Comparison of ENCODE assay signal across 32 cellular contexts in genomic region chr11:30725645-30726195, GRCh38.
"Had no signal": no experiment of that assay in that cellular context is flagged by ENCODE, and none has a peak within 500 bp of the region (broad histone marks: within the 10 kb centered on the region; RNA-seq: fewer than 3 reads in every experiment).

No MANE protein-coding gene starts in this region.

- H3K9me3 ChIP-seq: ascending aorta, breast epithelium, colonic mucosa, gastrocnemius medialis, heart left ventricle had no signal

- H3K27ac ChIP-seq: ascending aorta, breast epithelium, cardiac muscle cell, colonic mucosa, dorsolateral prefrontal cortex, gastrocnemius medialis, heart left ventricle had no signal

- H3K27me3 ChIP-seq: ascending aorta, breast epithelium, cardiac muscle cell, colonic mucosa, gastrocnemius medialis, heart left ventricle had no signal

- ATAC-seq: activated CD4-positive, alpha-beta T cell treated with anti-CD3 and anti-CD28 coated beads for 36 hours; activated CD8-positive, alpha-beta memory T cell treated with anti-CD3 and anti-CD28 coated beads, Interleukin-2, amount 10 ng/mL, durations not matched to agents 7 days and 5 days; activated CD8-positive, alpha-beta T cell treated with anti-CD3 and anti-CD28 coated beads, Interleukin-2, amount 10 ng/mL, durations not matched to agents 7 days and 5 days; activated naive CD4-positive, alpha-beta T cell treated with anti-CD3 and anti-CD28 coated beads, Interleukin-2, amount 50 U/mL, for 72 hours; esophagus mucosa; gastrocnemius medialis; heart left ventricle had no signal

- H3K4me3 ChIP-seq: ascending aorta, breast epithelium, cardiac muscle cell, colonic mucosa, dorsolateral prefrontal cortex, gastrocnemius medialis, heart left ventricle had no signal

- H3K4me1 Mint-ChIP-seq: activated CD4-positive, alpha-beta T cell treated with anti-CD3 and anti-CD28 coated beads for 36 hours; activated CD4-positive, alpha-beta T cell treated with anti-CD3 and anti-CD28 coated beads, Interleukin-2, amount 10 ng/mL, durations not matched to agents 24 days and 14 days; activated CD8-positive, alpha-beta memory T cell treated with anti-CD3 and anti-CD28 coated beads, Interleukin-2, amount 10 ng/mL, durations not matched to agents 7 days and 5 days; activated naive CD4-positive, alpha-beta T cell treated with anti-CD3 and anti-CD28 coated beads, Interleukin-2, amount 10 ng/mL, durations not matched to agents 7 days and 5 days; activated naive CD8-positive, alpha-beta T cell treated with anti-CD3 and anti-CD28 coated beads, Interleukin-2, amount 10 ng/mL, durations not matched to agents 7 days and 5 days; endodermal cell had no signal

- DNase-seq: activated CD4-positive, alpha-beta memory T cell treated with anti-CD3 and anti-CD28 coated beads for 36 hours; activated CD4-positive, alpha-beta T cell treated with anti-CD3 and anti-CD28 coated beads for 36 hours; activated CD4-positive, alpha-beta T cell treated with anti-CD3 and anti-CD28 coated beads, Interleukin-2, amount 10 ng/mL, durations not matched to agents 24 days and 14 days; activated CD4-positive, CD25-positive, alpha-beta regulatory T cell; activated CD4-positive, CD25-positive, alpha-beta regulatory T cell treated with anti-CD3 and anti-CD28 coated beads, Interleukin-2, amount 50 U/mL, for 72 hours; activated CD8-positive, alpha-beta memory T cell treated with anti-CD3 and anti-CD28 coated beads, Interleukin-2, amount 10 ng/mL, durations not matched to agents 7 days and 5 days; activated CD8-positive, alpha-beta memory T cell treated with anti-CD3 and anti-CD28 coated beads, Interleukin-2, amount 50 U/mL, for 4 hours; activated CD8-positive, alpha-beta T cell treated with anti-CD3 and anti-CD28 coated beads, Interleukin-2, amount 10 ng/mL, durations not matched to agents 7 days and 5 days; activated gamma-delta T cell; activated naive CD4-positive, alpha-beta T cell; activated naive CD4-positive, alpha-beta T cell treated with anti-CD3 and anti-CD28 coated beads, Interleukin-2, amount 10 ng/mL, durations not matched to agents 7 days and 5 days; activated naive CD8-positive, alpha-beta T cell treated with anti-CD3 and anti-CD28 coated beads, Interleukin-2, amount 10 ng/mL, durations not matched to agents 7 days and 5 days; activated T-cell treated with anti-CD3 and anti-CD28 coated beads, Interleukin-2, amount 50 U/mL, for 1 hour; activated T-cell treated with anti-CD3 and anti-CD28 coated beads, Interleukin-2, amount 50 U/mL, for 48 hours; central memory CD4-positive, alpha-beta T cell; cerebellar nuclear complex; colonic mucosa; dorsolateral prefrontal cortex; effector memory CD4-positive, alpha-beta T cell; endodermal cell; foreskin fibroblast; gastrocnemius medialis; glutamatergic neuron; heart left ventricle; T-helper 2 cell had no signal

- H3K9me3 Mint-ChIP-seq: activated CD4-positive, alpha-beta T cell treated with anti-CD3 and anti-CD28 coated beads, Interleukin-2, amount 10 ng/mL, durations not matched to agents 24 days and 14 days; activated naive CD8-positive, alpha-beta T cell treated with anti-CD3 and anti-CD28 coated beads, Interleukin-2, amount 10 ng/mL, durations not matched to agents 7 days and 5 days; endodermal cell had no signal

- H3K4me3 Mint-ChIP-seq: activated CD4-positive, alpha-beta memory T cell treated with anti-CD3 and anti-CD28 coated beads for 36 hours; activated CD4-positive, alpha-beta T cell treated with anti-CD3 and anti-CD28 coated beads for 36 hours; activated CD4-positive, alpha-beta T cell treated with anti-CD3 and anti-CD28 coated beads, Interleukin-2, amount 10 ng/mL, durations not matched to agents 24 days and 14 days; activated CD8-positive, alpha-beta memory T cell treated with anti-CD3 and anti-CD28 coated beads, Interleukin-2, amount 10 ng/mL, durations not matched to agents 7 days and 5 days; activated CD8-positive, alpha-beta T cell treated with anti-CD3 and anti-CD28 coated beads, Interleukin-2, amount 10 ng/mL, durations not matched to agents 7 days and 5 days; activated naive CD4-positive, alpha-beta T cell treated with anti-CD3 and anti-CD28 coated beads, Interleukin-2, amount 10 ng/mL, durations not matched to agents 7 days and 5 days; activated naive CD8-positive, alpha-beta T cell treated with anti-CD3 and anti-CD28 coated beads, Interleukin-2, amount 10 ng/mL, durations not matched to agents 7 days and 5 days; brain; dendritic cell treated with granulocyte-macrophage colony-stimulating factor and Interleukin-4, amounts not matched to agents 40 ng/mL and 50 ng/mL, for 4 days; endodermal cell had no signal

- H3K27ac Mint-ChIP-seq: activated CD4-positive, alpha-beta memory T cell treated with anti-CD3 and anti-CD28 coated beads for 36 hours; activated CD4-positive, alpha-beta T cell treated with anti-CD3 and anti-CD28 coated beads for 36 hours; activated CD4-positive, alpha-beta T cell treated with anti-CD3 and anti-CD28 coated beads, Interleukin-2, amount 10 ng/mL, durations not matched to agents 24 days and 14 days; activated CD8-positive, alpha-beta memory T cell treated with anti-CD3 and anti-CD28 coated beads, Interleukin-2, amount 10 ng/mL, durations not matched to agents 7 days and 5 days; activated CD8-positive, alpha-beta T cell treated with anti-CD3 and anti-CD28 coated beads, Interleukin-2, amount 10 ng/mL, durations not matched to agents 7 days and 5 days; activated naive CD4-positive, alpha-beta T cell treated with anti-CD3 and anti-CD28 coated beads, Interleukin-2, amount 10 ng/mL, durations not matched to agents 7 days and 5 days; activated naive CD4-positive, alpha-beta T cell treated with anti-CD3 and anti-CD28 coated beads, Interleukin-2, amount 50 U/mL, for 72 hours; activated naive CD8-positive, alpha-beta T cell treated with anti-CD3 and anti-CD28 coated beads, Interleukin-2, amount 10 ng/mL, durations not matched to agents 7 days and 5 days; brain; dendritic cell treated with granulocyte-macrophage colony-stimulating factor and Interleukin-4, amounts not matched to agents 40 ng/mL and 50 ng/mL, for 4 days; endodermal cell had no signal

- H3K36me3 ChIP-seq: ascending aorta, breast epithelium, cardiac muscle cell, colonic mucosa, gastrocnemius medialis, heart left ventricle had no signal

- H3K36me3 Mint-ChIP-seq: activated CD4-positive, alpha-beta memory T cell treated with anti-CD3 and anti-CD28 coated beads for 36 hours; activated CD8-positive, alpha-beta memory T cell treated with anti-CD3 and anti-CD28 coated beads, Interleukin-2, amount 10 ng/mL, durations not matched to agents 7 days and 5 days; activated naive CD4-positive, alpha-beta T cell treated with anti-CD3 and anti-CD28 coated beads, Interleukin-2, amount 10 ng/mL, durations not matched to agents 7 days and 5 days; activated naive CD4-positive, alpha-beta T cell treated with anti-CD3 and anti-CD28 coated beads, Interleukin-2, amount 50 U/mL, for 72 hours; activated naive CD8-positive, alpha-beta T cell treated with anti-CD3 and anti-CD28 coated beads, Interleukin-2, amount 10 ng/mL, durations not matched to agents 7 days and 5 days; brain had no signal

- H3K4me1 ChIP-seq: ascending aorta, breast epithelium, colonic mucosa, gastrocnemius medialis, heart left ventricle had no signal

- H3K27me3 Mint-ChIP-seq: activated CD4-positive, alpha-beta memory T cell treated with anti-CD3 and anti-CD28 coated beads for 36 hours; activated CD4-positive, alpha-beta T cell treated with anti-CD3 and anti-CD28 coated beads for 36 hours; activated CD4-positive, alpha-beta T cell treated with anti-CD3 and anti-CD28 coated beads, Interleukin-2, amount 10 ng/mL, durations not matched to agents 24 days and 14 days; activated CD8-positive, alpha-beta memory T cell treated with anti-CD3 and anti-CD28 coated beads, Interleukin-2, amount 10 ng/mL, durations not matched to agents 7 days and 5 days; activated naive CD4-positive, alpha-beta T cell treated with anti-CD3 and anti-CD28 coated beads, Interleukin-2, amount 10 ng/mL, durations not matched to agents 7 days and 5 days; brain; dendritic cell treated with granulocyte-macrophage colony-stimulating factor and Interleukin-4, amounts not matched to agents 40 ng/mL and 50 ng/mL, for 4 days had no signal
